1 cellular context compared by ENCODE assay signal in the genomic region with DNA sequence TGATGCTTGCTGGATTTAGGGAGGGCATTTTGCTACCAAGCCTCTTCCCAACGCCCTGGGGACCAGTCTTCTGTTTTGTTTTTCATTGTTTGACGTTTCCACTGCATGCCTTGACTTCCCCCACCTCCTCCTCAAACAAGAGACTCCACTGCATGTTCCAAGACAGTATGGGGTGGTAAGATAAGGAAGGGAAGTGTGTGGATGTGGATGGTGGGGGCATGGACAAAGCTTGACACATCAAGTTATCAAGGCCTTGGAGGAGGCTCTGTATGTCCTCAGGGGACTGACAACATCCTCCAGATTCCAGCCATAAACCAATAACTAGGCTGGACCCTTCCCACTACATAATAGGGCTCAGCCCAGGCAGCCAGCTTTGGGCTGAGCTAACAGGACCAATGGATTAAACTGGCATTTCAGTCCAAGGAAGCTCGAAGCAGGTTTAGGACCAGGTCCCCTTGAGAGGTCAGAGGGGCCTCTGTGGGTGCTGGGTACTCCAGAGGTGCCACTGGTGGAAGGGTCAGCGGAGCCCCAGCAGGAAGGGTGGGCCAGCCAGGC.
A peak's percentile ranks its signal among the peaks of the same experiment; 100 is the strongest.
TF ChIP-seq lines count a peak whose summit lies in the region.

No MANE protein-coding gene starts in this region.

TF ChIP-seq in K562, 482 proteins besides CTCF, POLR2A, EP300 and RAD21:
- TF ChIP-seq TCF3 (CRISPR knock-in tag; IDR thresholded peaks at IDR 0.05) = peak; percentile 48; the same call in 1 of the 2 replicates
- TF ChIP-seq EGR1 (conservative IDR thresholded peaks at IDR 0.05) = peak; percentile 25; the same call in 1 of the 2 replicates
- TF ChIP-seq CBFA2T3 (IDR thresholded peaks at IDR 0.05) = peak; percentile 70
- no peak for TF ChIP-seq CAMTA2 (CRISPR knock-in tag; conservative IDR thresholded peaks at IDR 0.05)
- TF ChIP-seq HMG20B (CRISPR knock-in tag; IDR thresholded peaks at IDR 0.05) = no peak
- TF ChIP-seq, protein P1, sequence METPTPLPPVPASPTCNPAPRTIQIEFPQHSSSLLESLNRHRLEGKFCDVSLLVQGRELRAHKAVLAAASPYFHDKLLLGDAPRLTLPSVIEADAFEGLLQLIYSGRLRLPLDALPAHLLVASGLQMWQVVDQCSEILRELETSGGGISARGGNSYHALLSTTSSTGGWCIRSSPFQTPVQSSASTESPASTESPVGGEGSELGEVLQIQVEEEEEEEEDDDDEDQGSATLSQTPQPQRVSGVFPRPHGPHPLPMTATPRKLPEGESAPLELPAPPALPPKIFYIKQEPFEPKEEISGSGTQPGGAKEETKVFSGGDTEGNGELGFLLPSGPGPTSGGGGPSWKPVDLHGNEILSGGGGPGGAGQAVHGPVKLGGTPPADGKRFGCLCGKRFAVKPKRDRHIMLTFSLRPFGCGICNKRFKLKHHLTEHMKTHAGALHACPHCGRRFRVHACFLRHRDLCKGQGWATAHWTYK (CRISPR knock-in tag; IDR thresholded peaks at IDR 0.05) = no peak
- TF ChIP-seq, protein P2, sequence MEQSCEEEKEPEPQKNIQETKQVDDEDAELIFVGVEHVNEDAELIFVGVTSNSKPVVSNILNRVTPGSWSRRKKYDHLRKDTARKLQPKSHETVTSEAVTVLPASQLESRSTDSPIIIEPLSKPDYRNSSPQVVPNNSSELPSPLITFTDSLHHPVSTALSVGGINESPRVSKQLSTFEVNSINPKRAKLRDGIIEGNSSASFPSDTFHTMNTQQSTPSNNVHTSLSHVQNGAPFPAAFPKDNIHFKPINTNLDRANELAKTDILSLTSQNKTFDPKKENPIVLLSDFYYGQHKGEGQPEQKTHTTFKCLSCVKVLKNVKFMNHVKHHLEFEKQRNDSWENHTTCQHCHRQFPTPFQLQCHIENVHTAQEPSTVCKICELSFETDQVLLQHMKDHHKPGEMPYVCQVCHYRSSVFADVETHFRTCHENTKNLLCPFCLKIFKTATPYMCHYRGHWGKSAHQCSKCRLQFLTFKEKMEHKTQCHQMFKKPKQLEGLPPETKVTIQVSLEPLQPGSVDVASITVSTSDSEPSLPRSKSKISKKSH (CRISPR knock-in tag; IDR thresholded peaks at IDR 0.05) = no peak
- 0 out of 2 replicates have a peak, but pooled peaks have one; percentile 39 for TF ChIP-seq CBFA2T2 (conservative IDR thresholded peaks at IDR 0.05)
